Comparison of ENCODE assay signal across 8 cellular contexts in genomic region chr21:28885853-28886177, GRCh38.
A peak's percentile ranks its signal among the peaks of the same experiment; 100 is the strongest.
DNase-seq lines count a peak whose midpoint lies in the region; ATAC-seq and TF ChIP-seq lines count a peak whose summit lies in the region.

No MANE protein-coding gene starts in this region.

- H3K4me3 Mint-ChIP-seq in CD4-positive, CD25-positive, alpha-beta regulatory T cell, result peak overlapping the region in 2 of 4 donors; percentile 95 to 96

- H3K9ac ChIP-seq in parathyroid adenoma, result no peak overlapping the region

- no peaks in the 10 kb centered on the region for H3K9me3 Mint-ChIP-seq in CD4-positive, CD25-positive, alpha-beta regulatory T cell

- peaks cover 9% of the 10 kb centered on the region for H3K27me3 Mint-ChIP-seq in CD4-positive, CD25-positive, alpha-beta regulatory T cell

- H3K79me2 ChIP-seq in parathyroid adenoma, result no peaks in the 10 kb centered on the region

- H3K9me3 ChIP-seq in CD4-positive, CD25-positive, alpha-beta regulatory T cell (ENCODE audit: control insufficient read depth in 2 of 2, low read length in 2 of 2), result no peaks in the 10 kb centered on the region
- H3K9me3 ChIP-seq in KOPT-K1 (ENCODE audit: insufficient read depth, low read length, poor library complexity, severe bottlenecking) (no peaks in the 10 kb centered on the region), parathyroid adenoma (ENCODE audit: control insufficient read depth, low read length) (peaks cover 6% of the 10 kb centered on the region)
- no peaks in the 10 kb centered on the region for H3K9me3 ChIP-seq in effector memory CD4-positive, alpha-beta T cell (ENCODE audit: control insufficient read depth, low read length)

- peaks cover 12% of the 10 kb centered on the region for H3K36me3 ChIP-seq in CD4-positive, CD25-positive, alpha-beta regulatory T cell (ENCODE audit: control insufficient read depth, insufficient read depth, low read length)
- H3K36me3 ChIP-seq in KOPT-K1 (ENCODE audit: insufficient read depth, low read length), result peaks cover 19% of the 10 kb centered on the region
- H3K36me3 ChIP-seq in effector memory CD4-positive, alpha-beta T cell (ENCODE audit: control insufficient read depth, insufficient read depth, low read length), result peaks cover 8% of the 10 kb centered on the region
- H3K36me3 ChIP-seq in parathyroid adenoma (ENCODE audit: control insufficient read depth, insufficient read depth, low read length), result no peaks in the 10 kb centered on the region

- peak overlapping the region; percentile 76 for H2AFZ ChIP-seq in parathyroid adenoma

- H3K27me3 ChIP-seq in CD4-positive, CD25-positive, alpha-beta regulatory T cell (ENCODE audit: control insufficient read depth, insufficient read depth, low read length), result no peaks in the 10 kb centered on the region
- no peaks in the 10 kb centered on the region for H3K27me3 ChIP-seq in effector memory CD4-positive, alpha-beta T cell (replicated peaks; ENCODE audit: control insufficient read depth, insufficient read depth, low read length, poor library complexity, severe bottlenecking)
- H3K27me3 ChIP-seq in parathyroid adenoma (ENCODE audit: control insufficient read depth, insufficient read depth, low read length), result no peaks in the 10 kb centered on the region

- H3K27ac Mint-ChIP-seq in CD4-positive, CD25-positive, alpha-beta regulatory T cell, result peak overlapping the region; percentile 97 to 99 (median 99)

- H3K36me3 Mint-ChIP-seq in CD4-positive, CD25-positive, alpha-beta regulatory T cell, result peaks cover 12% of the 10 kb centered on the region

- TF ChIP-seq CTCF in parathyroid adenoma (IDR thresholded peaks at IDR 0.05) (no peak), omental fat pad (IDR thresholded peaks at IDR 0.05) (no peak)

- ATAC-seq in CD4-positive, CD25-positive, alpha-beta regulatory T cell (ENCODE audit: low read depth in 2 of 2), result no peak
- no peak for ATAC-seq in omental fat pad (ENCODE audit: low FRiP score)

- no peak overlapping the region for H3K4me2 ChIP-seq in parathyroid adenoma (ENCODE audit: low read length)

- no peak for DNase-seq in CD4-positive, CD25-positive, alpha-beta regulatory T cell
- no peak for DNase-seq in effector memory CD4-positive, alpha-beta T cell
- DNase-seq in omental fat pad (ENCODE audit: low spot score), result no peak
- no peak for DNase-seq in NCI-H2029 (lab: John Stamatoyannopoulos, UW)
- no peak for DNase-seq in DMS 273 (lab: John Stamatoyannopoulos, UW; ENCODE audit: unreplicated experiment)
- DNase-seq in NCI-H2227 treated with DMSO at 0.1 percent for 48 hours (lab: John Stamatoyannopoulos, UW), result no peak

- peaks cover 26% of the 10 kb centered on the region for H3K4me1 ChIP-seq in CD4-positive, CD25-positive, alpha-beta regulatory T cell (ENCODE audit: control insufficient read depth, insufficient read depth, low read length, poor library complexity, severe bottlenecking)
- H3K4me1 ChIP-seq in effector memory CD4-positive, alpha-beta T cell (ENCODE audit: control insufficient read depth, insufficient read depth, low read length, poor library complexity, severe bottlenecking), result no peaks in the 10 kb centered on the region
- no peaks in the 10 kb centered on the region for H3K4me1 ChIP-seq in parathyroid adenoma

- H3K27ac ChIP-seq in CD4-positive, CD25-positive, alpha-beta regulatory T cell (ENCODE audit: insufficient read depth, low read length, poor library complexity, severe bottlenecking), result peak overlapping the region; percentile 93
- H3K27ac ChIP-seq in KOPT-K1 (ENCODE audit: low read depth, low read length, poor library complexity, severe bottlenecking) (peak overlapping the region; percentile 68), parathyroid adenoma (no peak overlapping the region)
- peak overlapping the region; percentile 83 for H3K27ac ChIP-seq in effector memory CD4-positive, alpha-beta T cell (ENCODE audit: insufficient read depth, low read length, poor library complexity, severe bottlenecking)

- H3K4me3 ChIP-seq in CD4-positive, CD25-positive, alpha-beta regulatory T cell (ENCODE audit: low read depth, low read length), result peak overlapping the region; percentile 94
- H3K4me3 ChIP-seq in effector memory CD4-positive, alpha-beta T cell (ENCODE audit: insufficient read depth, low read depth, low read length, poor library complexity, severe bottlenecking), result no peak overlapping the region
- no peak overlapping the region for H3K4me3 ChIP-seq in parathyroid adenoma (ENCODE audit: low read depth, low read length)

- peaks cover 9 to 25% (median 22%) of the 10 kb centered on the region in 4 donors for H3K4me1 Mint-ChIP-seq in CD4-positive, CD25-positive, alpha-beta regulatory T cell
